Comparison of ENCODE assay signal across 8 cellular contexts in the genomic region with DNA sequence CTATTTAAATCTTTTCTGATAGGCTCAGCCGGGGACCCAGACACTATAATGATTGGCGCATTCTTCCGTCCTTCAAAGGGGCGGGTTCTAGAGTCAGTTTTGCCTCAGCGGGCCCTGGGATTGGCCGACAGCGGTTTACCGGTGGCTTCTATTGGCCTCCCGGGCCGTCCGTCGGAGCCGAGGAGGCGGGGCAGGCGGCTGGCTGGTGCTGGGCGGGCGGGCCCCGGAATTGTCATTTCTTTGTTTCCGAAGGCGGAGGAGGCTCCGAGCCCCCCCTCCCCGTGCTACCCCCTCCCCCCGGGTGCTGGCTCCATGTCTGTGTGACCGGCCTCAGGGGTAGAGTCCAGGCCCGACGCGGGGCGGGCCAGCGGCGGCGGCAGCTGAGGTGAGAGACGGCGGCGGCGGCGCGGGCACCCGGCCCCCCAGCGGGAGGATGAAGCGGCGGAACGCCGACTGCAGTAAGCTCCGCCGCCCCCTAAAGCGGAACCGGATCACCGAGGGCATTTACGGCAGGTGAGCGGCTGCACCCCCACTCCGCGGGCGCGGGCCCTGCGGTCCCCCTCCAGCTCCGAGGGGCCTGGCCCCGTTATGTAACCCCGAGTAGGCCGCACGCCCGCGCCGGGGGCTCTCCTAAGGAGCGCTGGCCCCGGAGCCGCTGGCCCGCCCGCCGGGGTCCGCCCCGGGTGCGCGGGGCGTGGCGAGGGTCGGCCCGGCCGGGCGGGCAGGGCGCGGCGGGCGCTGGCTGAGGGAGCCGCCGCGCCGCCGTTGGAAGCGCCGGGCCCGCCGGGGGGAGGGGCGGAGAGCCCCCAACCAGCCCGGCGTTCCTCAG. TPM values are rescaled to one million over a fixed set of nuclear protein-coding genes. Genes with fewer than 3 reads are reported as not detected.
DNase-seq lines count a peak whose midpoint lies in the region; ATAC-seq and TF ChIP-seq lines count a peak whose summit lies in the region.

A gene with protein sequence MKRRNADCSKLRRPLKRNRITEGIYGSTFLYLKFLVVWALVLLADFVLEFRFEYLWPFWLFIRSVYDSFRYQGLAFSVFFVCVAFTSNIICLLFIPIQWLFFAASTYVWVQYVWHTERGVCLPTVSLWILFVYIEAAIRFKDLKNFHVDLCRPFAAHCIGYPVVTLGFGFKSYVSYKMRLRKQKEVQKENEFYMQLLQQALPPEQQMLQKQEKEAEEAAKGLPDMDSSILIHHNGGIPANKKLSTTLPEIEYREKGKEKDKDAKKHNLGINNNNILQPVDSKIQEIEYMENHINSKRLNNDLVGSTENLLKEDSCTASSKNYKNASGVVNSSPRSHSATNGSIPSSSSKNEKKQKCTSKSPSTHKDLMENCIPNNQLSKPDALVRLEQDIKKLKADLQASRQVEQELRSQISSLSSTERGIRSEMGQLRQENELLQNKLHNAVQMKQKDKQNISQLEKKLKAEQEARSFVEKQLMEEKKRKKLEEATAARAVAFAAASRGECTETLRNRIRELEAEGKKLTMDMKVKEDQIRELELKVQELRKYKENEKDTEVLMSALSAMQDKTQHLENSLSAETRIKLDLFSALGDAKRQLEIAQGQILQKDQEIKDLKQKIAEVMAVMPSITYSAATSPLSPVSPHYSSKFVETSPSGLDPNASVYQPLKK (plus strand): TSS at position 232 of the 829 bp plus-strand sequence. CDS start 202 bp downstream, at position 434.

- in situ Hi-C loops in endometrial microvascular endothelial cells (cut with HindIII; ENCODE audit: inconsistent ontology term, low pct_unique_long_range_greater_than_20kb, low sequenced_read_pairs) = no loop called here

- peak within 1 kb of the TSS; percentile 20 for H2BK5ac ChIP-seq in mesendoderm (ENCODE audit: low read length)

- DNase-seq in Caco-2 = peak; percentile 92 to 96
- DNase-seq in activated CD8-positive, alpha-beta memory T cell treated with anti-CD3 and anti-CD28 coated beads, Interleukin-2, amount 50 U/mL, for 4 hours = peak; percentile 96
- peak; percentile 97 for DNase-seq in mesendoderm
- DNase-seq in stimulated activated CD8-positive, alpha-beta memory T cell treated with anti-CD3 and anti-CD28 coated beads, Interleukin-12 subunit alpha, Interleukin-12 subunit beta, amount 100 ng/mL, for 4 hours (ENCODE audit: low read depth) = peak; percentile 95

- H3K27ac Mint-ChIP-seq in Caco-2 (ENCODE audit: unreplicated experiment) = peak within 1 kb of the TSS; percentile 88

- H3K23ac ChIP-seq in mesendoderm (ENCODE audit: low read length) = no peak within 1 kb of the TSS

- peak; percentile 88 for ATAC-seq in GM21515 (IDR thresholded peaks at IDR 0.05; ENCODE audit: unreplicated experiment)

- no peaks in the 10 kb centered on the region for H4K20me1 ChIP-seq in OCI-LY1 (ENCODE audit: insufficient read depth, low read length)

- H3K79me2 ChIP-seq in OCI-LY1 (ENCODE audit: insufficient read depth, low read length) (peaks cover 41% of the 10 kb centered on the region), mesendoderm (ENCODE audit: control insufficient read depth, insufficient read depth, low read length) (peaks cover 26% of the 10 kb centered on the region)

- H4K5ac ChIP-seq in mesendoderm (ENCODE audit: low read length) = no peak within 1 kb of the TSS

- TF ChIP-seq CTCF in Caco-2 (IDR thresholded peaks at IDR 0.05; ENCODE audit: insufficient read depth in 1 of 2, low read depth in 1 of 2, low read length in 1 of 2, severe bottlenecking in 1 of 2, unreplicated experiment in 1 of 2) (no peak), OCI-LY1 (IDR thresholded peaks at IDR 0.05; ENCODE audit: low read length) (no peak)

- WGBS in HUES64 = under 1% methylated on average over 91 of the region's 95 CpGs
- no CpG with 5 or more reads among the region's 95 CpGs for WGBS in mesendoderm (ENCODE audit: extremely low coverage, insufficient coverage, low lambda C conversion rate)

- no peaks in the 10 kb centered on the region for H3F3A ChIP-seq in OCI-LY1 (ENCODE audit: insufficient read depth, low read length)

- H3K27ac ChIP-seq in HUES64 (ENCODE audit: low read depth, low read length) = peak within 1 kb of the TSS; percentile 54
- H3K27ac ChIP-seq in OCI-LY1 (ENCODE audit: low read depth, low read length, poor library complexity, severe bottlenecking) = peak within 1 kb of the TSS; percentile 54
- H3K27ac ChIP-seq in mesendoderm (ENCODE audit: low read depth, low read length) = peak within 1 kb of the TSS; percentile 91

- no peak within 1 kb of the TSS for H2AK5ac ChIP-seq in mesendoderm (ENCODE audit: low read length)

- H3K9me3 Mint-ChIP-seq in Caco-2 (ENCODE audit: unreplicated experiment) = no peaks in the 10 kb centered on the region

- no peak within 1 kb of the TSS for H2BK15ac ChIP-seq in mesendoderm (replicated peaks; ENCODE audit: low read depth)

- peak within 1 kb of the TSS; percentile 94 for H4K8ac ChIP-seq in mesendoderm (ENCODE audit: low read depth, low read length)

- no peaks in the 10 kb centered on the region for H3K4me1 Mint-ChIP-seq in Caco-2 (ENCODE audit: low read depth, unreplicated experiment)

- H3K36me3 ChIP-seq in Caco-2 (ENCODE audit: control insufficient read depth, insufficient read depth, low read length) = no peaks in the 10 kb centered on the region
- no peaks in the 10 kb centered on the region for H3K36me3 ChIP-seq in HUES64 (ENCODE audit: insufficient read depth, low read length)
- no peaks in the 10 kb centered on the region for H3K36me3 ChIP-seq in OCI-LY1 (ENCODE audit: insufficient read depth, low read length)
- no peaks in the 10 kb centered on the region for H3K36me3 ChIP-seq in mesendoderm (ENCODE audit: control insufficient read depth, insufficient read depth, low read length)

- peak within 1 kb of the TSS; percentile 88 for H3K4me3 Mint-ChIP-seq in Caco-2 (ENCODE audit: unreplicated experiment)

- H3K9me2 ChIP-seq in OCI-LY1 (ENCODE audit: low read depth, low read length) = no peaks in the 10 kb centered on the region

- POLR2A ChIA-PET in Caco-2 (lab: Charles Lee) = interaction anchor here (0.6 to 0.7 kb wide), 2 partner anchors 62 to 314 kb away, joined by 3 read pairs; no protein-coding TSS in a partner anchor

- H3K4ac ChIP-seq in mesendoderm (ENCODE audit: low read depth, low read length) = peak within 1 kb of the TSS; percentile 90

- intact Hi-C loops in Caco-2 (cut with micrococcal nuclease; ENCODE audit: unreplicated experiment) = loop anchor here (10.0 kb wide), 1 partner anchor 74 kb away; no protein-coding TSS in a partner anchor

- H3K27me3 ChIP-seq in Caco-2 (replicated peaks; ENCODE audit: control insufficient read depth, insufficient read depth, low read length) (no peaks in the 10 kb centered on the region), HUES64 (ENCODE audit: insufficient read depth, low read length) (peaks cover 18% of the 10 kb centered on the region), OCI-LY1 (ENCODE audit: insufficient read depth, low read length) (no peaks in the 10 kb centered on the region), mesendoderm (ENCODE audit: insufficient read depth, low read length, poor library complexity) (no peaks in the 10 kb centered on the region)

- H3K4me3 ChIP-seq in Caco-2 (ENCODE audit: low read depth, low read length) (peak within 1 kb of the TSS; percentile 58), HUES64 (ENCODE audit: low read length) (peak within 1 kb of the TSS; percentile 83), OCI-LY1 (ENCODE audit: low read depth, low read length, poor library complexity, severe bottlenecking) (peak within 1 kb of the TSS; percentile 77), mesendoderm (ENCODE audit: low read length) (peak within 1 kb of the TSS; percentile 89)

- no peaks in the 10 kb centered on the region for H3K27me3 Mint-ChIP-seq in Caco-2 (ENCODE audit: insufficient read depth, unreplicated experiment)

- CTCF ChIA-PET in Caco-2 (lab: Charles Lee) = interaction anchor here (0.6 kb wide), 1 partner anchor 29 kb away, joined by 3 read pairs; no protein-coding TSS in a partner anchor

- H3K4me1 ChIP-seq in Caco-2 (no peaks in the 10 kb centered on the region), HUES64 (ENCODE audit: insufficient read depth, low read length) (peaks cover 3% of the 10 kb centered on the region; the same call in 1 of the 2 replicates), OCI-LY1 (ENCODE audit: insufficient read depth, low read length, severe bottlenecking) (peaks cover 49% of the 10 kb centered on the region), mesendoderm (ENCODE audit: control insufficient read depth, low read depth, low read length) (no peaks in the 10 kb centered on the region)

- no TSS peak for BruUV-seq in Caco-2 (replicated peaks; lab: Mats Ljungman, UMichigan)

- H3K18ac ChIP-seq in mesendoderm (ENCODE audit: low read length) = peak within 1 kb of the TSS; percentile 99

- H3K36me3 Mint-ChIP-seq in Caco-2 (ENCODE audit: insufficient read depth, unreplicated experiment) = peaks cover 5% of the 10 kb centered on the region

- peaks cover 6% of the 10 kb centered on the region for H3K79me1 ChIP-seq in mesendoderm (ENCODE audit: low read length)

- H3K56ac ChIP-seq in mesendoderm (ENCODE audit: low read length) = peak within 1 kb of the TSS; percentile 91

- H3K4me2 ChIP-seq in OCI-LY1 (ENCODE audit: low read length) (peak within 1 kb of the TSS; percentile 71), mesendoderm (ENCODE audit: low read length) (peak within 1 kb of the TSS; percentile 88)

- peak within 1 kb of the TSS; percentile 64; the same call in 1 of the 2 replicates for H2AFZ ChIP-seq in OCI-LY1 (ENCODE audit: low read length)

- H3K9ac ChIP-seq in HUES64 (ENCODE audit: low read depth, low read length) = peak within 1 kb of the TSS; percentile 74
- H3K9ac ChIP-seq in OCI-LY1 (ENCODE audit: low read length) = peak within 1 kb of the TSS; percentile 83
- H3K9ac ChIP-seq in mesendoderm (ENCODE audit: low read length) = peak within 1 kb of the TSS; percentile 86

- peak within 1 kb of the TSS; percentile 56 for H2BK120ac ChIP-seq in mesendoderm (ENCODE audit: low read depth, low read length)

- H3K9me3 ChIP-seq in Caco-2 (no peaks in the 10 kb centered on the region), HUES64 (ENCODE audit: insufficient read depth, low read depth, low read length) (no peaks in the 10 kb centered on the region), OCI-LY1 (ENCODE audit: low read length) (no peaks in the 10 kb centered on the region)

RNA-seq across cellular contexts. Expression of the gene that starts here (rescaled TPM):
- total RNA-seq in Caco-2 (2022) = 16.8 TPM in 2 replicates
- 15.3 TPM for polyA plus RNA-seq in HUES64 (2013, experiment 1 of 2)
- polyA plus RNA-seq in HUES64 (2013, experiment 2 of 2) = 14.3 TPM
- total RNA-seq in endometrial microvascular endothelial cells (ENCODE audit: inconsistent ontology term) = 15.0 TPM
- polyA plus RNA-seq in mesendoderm (2013, experiment 1 of 2) = 25.9 TPM
- polyA plus RNA-seq in mesendoderm (2013, experiment 2 of 2) = 26.2 TPM

Comparison
In these comparisons a context has a peak if more than half of its experiments do, and no peak if none do; other contexts are left out.
1. Peak in every context shown above with its lines: DNase-seq, ATAC-seq, H3K4me3 ChIP-seq and H3K27ac ChIP-seq.